In genomic region chr13:32737679-32738078, GRCh38 we compare ENCODE assay signal across 8 cellular contexts.
DNase-seq lines count a peak whose midpoint lies in the region; ATAC-seq and TF ChIP-seq lines count a peak whose summit lies in the region.

No MANE protein-coding gene starts in this region.

- no peaks in the 10 kb centered on the region for H3K27me3 Mint-ChIP-seq in activated naive CD8-positive, alpha-beta T cell
- H3K27me3 Mint-ChIP-seq in natural killer cell (ENCODE audit: low read depth in 2 of 2) = no peaks in the 10 kb centered on the region

- intact Hi-C loops in natural killer cell (cut with micrococcal nuclease) = loop anchor here (5.0 kb wide), 1 partner anchor 310 kb away; the partner anchor contains the start of gene N4BP2L1

- DNase-seq in natural killer cell = no peak
- DNase-seq in SW480 (ENCODE audit: low spot score) = no peak
- no peak for DNase-seq in NCI-H2171 (lab: John Stamatoyannopoulos, UW)
- DNase-seq in HK-2 (ENCODE audit: unreplicated experiment) = no peak

- H3K9me3 Mint-ChIP-seq in activated naive CD8-positive, alpha-beta T cell (ENCODE audit: low read depth) = no peaks in the 10 kb centered on the region
- H3K9me3 Mint-ChIP-seq in natural killer cell = no peaks in the 10 kb centered on the region

- peaks cover 43% of the 10 kb centered on the region for H3K4me1 Mint-ChIP-seq in activated naive CD8-positive, alpha-beta T cell (ENCODE audit: low read depth)
- H3K4me1 Mint-ChIP-seq in natural killer cell = peaks cover 19 to 21% of the 10 kb centered on the region in 2 donors

- peak overlapping the region; percentile 90 for H3K27ac Mint-ChIP-seq in activated naive CD8-positive, alpha-beta T cell
- H3K27ac Mint-ChIP-seq in natural killer cell = peak overlapping the region; percentile 94 to 96

- H3K36me3 Mint-ChIP-seq in activated naive CD8-positive, alpha-beta T cell = peaks cover 11% of the 10 kb centered on the region
- H3K36me3 Mint-ChIP-seq in natural killer cell = no peaks in the 10 kb centered on the region

- peak overlapping the region; percentile 85 for H3K4me3 Mint-ChIP-seq in activated naive CD8-positive, alpha-beta T cell
- H3K4me3 Mint-ChIP-seq in natural killer cell = peak overlapping the region; percentile 87

- no peak for TF ChIP-seq CTCF in natural killer cell (IDR thresholded peaks at IDR 0.05)

- ATAC-seq in GM18502 (IDR thresholded peaks at IDR 0.05; ENCODE audit: poor library complexity, unreplicated experiment) (peak; percentile 41), HG02610 (IDR thresholded peaks at IDR 0.05; ENCODE audit: unreplicated experiment) (peak; percentile 42), natural killer cell (peak in 1 of 3 donors; percentile 8), HG02571 (IDR thresholded peaks at IDR 0.05; ENCODE audit: unreplicated experiment) (no peak)
